8 cellular contexts compared by ENCODE assay signal in the genomic region with DNA sequence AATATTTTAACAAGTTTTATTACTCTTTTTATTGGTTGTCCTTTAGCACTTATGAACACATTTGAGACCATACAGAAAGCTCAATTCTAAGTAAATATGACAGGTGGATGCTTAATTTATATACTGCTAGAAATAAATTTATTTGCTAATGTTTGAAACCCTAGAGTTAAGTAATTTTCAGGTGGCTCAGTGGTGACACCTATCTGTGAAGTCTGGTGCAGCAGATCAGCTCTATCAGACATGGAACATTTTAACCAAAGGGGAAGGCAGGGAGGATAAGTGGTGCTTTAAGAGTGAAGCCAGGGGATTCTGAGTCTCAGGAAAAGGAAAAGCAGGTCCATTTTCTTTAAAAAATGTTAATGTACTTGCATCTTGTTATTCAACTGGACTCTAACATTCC.
DNase-seq lines count a peak whose midpoint lies in the region; ATAC-seq and TF ChIP-seq lines count a peak whose summit lies in the region.

No MANE protein-coding gene starts in this region.

- no peak overlapping the region for H3K4me3 ChIP-seq in retinal pigment epithelial cell (ENCODE audit: low read length)

- peak; percentile 42 for DNase-seq in activated naive CD4-positive, alpha-beta T cell treated with anti-CD3 and anti-CD28 coated beads for 36 hours
- DNase-seq in activated naive CD4-positive, alpha-beta T cell treated with anti-CD3 and anti-CD28 coated beads, Interleukin-2, amount 50 U/mL, for 16 hours = no peak
- peak; percentile 48 for DNase-seq in dermis blood vessel endothelial cell
- DNase-seq in retinal pigment epithelial cell (ENCODE audit: low read depth) = no peak
- DNase-seq in SW 1271 (lab: John Stamatoyannopoulos, UW) = no peak

- no peak overlapping the region for H3K27ac Mint-ChIP-seq in activated naive CD4-positive, alpha-beta T cell treated with anti-CD3 and anti-CD28 coated beads for 36 hours

- no peaks in the 10 kb centered on the region for H3K4me1 Mint-ChIP-seq in activated naive CD4-positive, alpha-beta T cell treated with anti-CD3 and anti-CD28 coated beads for 36 hours (ENCODE audit: low read depth)

- H3K27me3 Mint-ChIP-seq in activated naive CD4-positive, alpha-beta T cell treated with anti-CD3 and anti-CD28 coated beads for 36 hours (ENCODE audit: low read depth) = peaks cover 5% of the 10 kb centered on the region

- intact Hi-C loops in activated naive CD4-positive, alpha-beta T cell treated with anti-CD3 and anti-CD28 coated beads for 36 hours (cut with micrococcal nuclease) = loop anchor here (5.0 kb wide), 1 partner anchor 194 kb away; no protein-coding TSS in a partner anchor

- peak; percentile 70 for TF ChIP-seq CTCF in LNCAP (IDR thresholded peaks at IDR 0.05)
- peak; percentile 67 for TF ChIP-seq CTCF in retinal pigment epithelial cell (conservative IDR thresholded peaks at IDR 0.05; ENCODE audit: low read depth, low read length)

- no peak overlapping the region for H3K4me3 Mint-ChIP-seq in activated naive CD4-positive, alpha-beta T cell treated with anti-CD3 and anti-CD28 coated beads for 36 hours

- ATAC-seq in HG03442 (IDR thresholded peaks at IDR 0.05; ENCODE audit: unreplicated experiment) (no peak), GM18520 (IDR thresholded peaks at IDR 0.05; ENCODE audit: unreplicated experiment) (no peak)

- CTCF ChIA-PET in activated naive CD4-positive, alpha-beta T cell treated with anti-CD3 and anti-CD28 coated beads for 36 hours (lab: Charles Lee) = interaction anchor here (0.7 to 5.5 kb wide), 16 partner anchors 10 to 1969 kb away, joined by 3 to 52 read pairs (median 3); no protein-coding TSS in a partner anchor

- no peaks in the 10 kb centered on the region for H3K36me3 Mint-ChIP-seq in activated naive CD4-positive, alpha-beta T cell treated with anti-CD3 and anti-CD28 coated beads for 36 hours (ENCODE audit: low read depth)

- peaks cover 7% of the 10 kb centered on the region for H3K9me3 Mint-ChIP-seq in activated naive CD4-positive, alpha-beta T cell treated with anti-CD3 and anti-CD28 coated beads for 36 hours

Comparison
In these comparisons a context has a peak if more than half of its experiments do, and no peak if none do; other contexts are left out.
1. DNase-seq: peak in activated naive CD4-positive, alpha-beta T cell treated with anti-CD3 and anti-CD28 coated beads for 36 hours (single experiment) and dermis blood vessel endothelial cell (single experiment); none in activated naive CD4-positive, alpha-beta T cell treated with anti-CD3 and anti-CD28 coated beads, Interleukin-2, amount 50 U/mL, for 16 hours (single experiment), retinal pigment epithelial cell (single experiment) and SW 1271 (0 of 2).